ENCODE assay signal across 2 cellular contexts in the genomic region with DNA sequence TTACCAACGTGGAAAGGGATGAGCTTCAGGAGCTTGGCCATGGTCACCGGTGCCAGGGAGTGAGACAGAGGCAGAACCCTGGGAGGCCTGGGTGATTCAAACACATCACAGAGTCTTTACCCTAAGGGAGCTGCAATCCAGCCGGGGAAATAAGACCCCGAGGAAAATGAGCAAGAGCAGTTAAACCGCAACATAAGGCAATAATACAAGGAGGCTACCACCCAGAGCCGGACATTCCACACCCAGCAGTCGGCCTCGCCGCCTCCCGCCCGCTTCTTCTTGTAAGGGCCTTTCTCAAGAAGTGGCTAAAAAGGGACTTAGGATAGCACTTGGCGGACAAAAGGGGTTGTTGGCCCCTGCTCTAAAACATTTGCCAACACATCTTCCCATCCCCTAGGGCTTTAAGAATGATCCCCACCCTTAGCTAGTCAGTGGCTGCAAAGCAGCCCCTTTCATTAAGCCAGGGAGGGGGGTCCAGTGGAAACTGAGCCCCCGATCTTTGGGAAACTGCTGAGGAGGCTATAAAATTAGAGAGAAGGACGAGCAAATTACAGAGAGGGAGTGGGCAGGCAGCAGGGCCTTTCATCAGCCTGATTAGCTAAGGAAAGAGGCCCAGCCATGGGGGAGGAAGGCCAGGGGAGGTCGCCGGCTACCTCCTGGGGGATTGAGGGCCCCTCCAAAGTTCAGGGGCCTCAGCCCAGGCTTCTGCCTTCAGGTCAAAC.
TF ChIP-seq lines count a peak whose summit lies in the region.

No MANE protein-coding gene starts in this region.

TF ChIP-seq in A549, 52 proteins besides CTCF, POLR2A, EP300 and RAD21:
- TF ChIP-seq JUN (IDR thresholded peaks at IDR 0.05) = no peak
- TF ChIP-seq MAFK (IDR thresholded peaks at IDR 0.05; ENCODE audit: partially characterized antibody) = peak; percentile 51

TF ChIP-seq in IMR-90, 13 proteins besides CTCF, POLR2A, EP300 and RAD21:
- TF ChIP-seq SMC3 (IDR thresholded peaks at IDR 0.05; ENCODE audit: low read depth, low read length) (no peak), RFX5 (IDR thresholded peaks at IDR 0.05; ENCODE audit: low read depth, low read length) (no peak), CHD1 (IDR thresholded peaks at IDR 0.05; ENCODE audit: low read depth, low read length) (no peak)
- TF ChIP-seq, protein P1, sequence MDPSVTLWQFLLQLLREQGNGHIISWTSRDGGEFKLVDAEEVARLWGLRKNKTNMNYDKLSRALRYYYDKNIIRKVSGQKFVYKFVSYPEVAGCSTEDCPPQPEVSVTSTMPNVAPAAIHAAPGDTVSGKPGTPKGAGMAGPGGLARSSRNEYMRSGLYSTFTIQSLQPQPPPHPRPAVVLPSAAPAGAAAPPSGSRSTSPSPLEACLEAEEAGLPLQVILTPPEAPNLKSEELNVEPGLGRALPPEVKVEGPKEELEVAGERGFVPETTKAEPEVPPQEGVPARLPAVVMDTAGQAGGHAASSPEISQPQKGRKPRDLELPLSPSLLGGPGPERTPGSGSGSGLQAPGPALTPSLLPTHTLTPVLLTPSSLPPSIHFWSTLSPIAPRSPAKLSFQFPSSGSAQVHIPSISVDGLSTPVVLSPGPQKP (IDR thresholded peaks at IDR 0.05; ENCODE audit: borderline replicate concordance, low read depth, low read length) = no peak
